14 cellular contexts compared by ENCODE assay signal in genomic region chr9:79695531-79696218, GRCh38.
A peak's percentile ranks its signal among the peaks of the same experiment; 100 is the strongest.
DNase-seq lines count a peak whose midpoint lies in the region; ATAC-seq and TF ChIP-seq lines count a peak whose summit lies in the region.
"Had no signal": no experiment of that assay in that cellular context is flagged by ENCODE, and none has a peak within 500 bp of the region (broad histone marks: within the 10 kb centered on the region; RNA-seq: fewer than 3 reads in every experiment).

No MANE protein-coding gene starts in this region.

- peak overlapping the region in 5 of 8 donors; percentile 0 to 70 (median 38) for H3K4me3 Mint-ChIP-seq in CD4-positive, alpha-beta memory T cell
- H3K4me3 Mint-ChIP-seq in immature natural killer cell (peak overlapping the region; percentile 53 to 83 (median 74)), Caco-2 (ENCODE audit: unreplicated experiment) (no peak overlapping the region)
- H3K4me3 Mint-ChIP-seq: B cell had no signal

- DNase-seq in CD4-positive, alpha-beta memory T cell: peak in 4 of 5 donors; percentile 8 to 26 (median 20)
- peak; percentile 68 to 76 (median 76) for DNase-seq in immature natural killer cell
- no peak for DNase-seq in epidermal melanocyte (ENCODE audit: insufficient read length, low spot score)
- DNase-seq in Caco-2: no peak
- DNase-seq in smooth muscle cell (lab: John Stamatoyannopoulos, UW; ENCODE audit: unreplicated experiment): no peak
- no peak for DNase-seq in MG63
- DNase-seq: hippocampal formation, NCI-H1930, SK-N-SH had no signal

- no peaks in the 10 kb centered on the region for H3F3A ChIP-seq in smooth muscle cell (ENCODE audit: low read depth)

- H3K27ac Mint-ChIP-seq in CD4-positive, alpha-beta memory T cell: peak overlapping the region in 4 of 7 donors; percentile 11 to 78 (median 23)
- peak overlapping the region; percentile 5 to 80 (median 55) for H3K27ac Mint-ChIP-seq in immature natural killer cell
- no peak overlapping the region for H3K27ac Mint-ChIP-seq in Caco-2 (ENCODE audit: unreplicated experiment)
- H3K27ac Mint-ChIP-seq: B cell, IgD-negative memory B cell had no signal

- H3K79me2 ChIP-seq in smooth muscle cell (ENCODE audit: low read depth): peaks cover 22% of the 10 kb centered on the region

- TF ChIP-seq CTCF in Caco-2 (IDR thresholded peaks at IDR 0.05; ENCODE audit: insufficient read depth in 1 of 2, low read depth in 1 of 2, low read length in 1 of 2, severe bottlenecking in 1 of 2, unreplicated experiment in 1 of 2) (no peak), smooth muscle cell (IDR thresholded peaks at IDR 0.05; ENCODE audit: borderline replicate concordance, insufficient read depth, poor library complexity, severe bottlenecking) (no peak)

- intact Hi-C loops in CD4-positive, alpha-beta memory T cell (cut with micrococcal nuclease): loop anchor here (5.0 kb wide), 1 partner anchor 123 kb away; the partner anchor contains the start of gene TLE4
- intact Hi-C loops in Caco-2 (cut with micrococcal nuclease; ENCODE audit: unreplicated experiment): no loop called here

- BruUV-seq in Caco-2 (replicated peaks; lab: Mats Ljungman, UMichigan): no TSS peak

- H3K9ac ChIP-seq in HUES48 (ENCODE audit: low read depth, low read length): no peak overlapping the region
- H3K9ac ChIP-seq in smooth muscle cell (ENCODE audit: low read depth): no peak overlapping the region
- H3K9ac ChIP-seq: SK-N-SH had no signal

- no peak overlapping the region for H3K27ac ChIP-seq in CD4-positive, alpha-beta memory T cell (ENCODE audit: low read depth, low read length)
- H3K27ac ChIP-seq in HUES48 (ENCODE audit: low read depth, low read length) (peak overlapping the region; percentile 90), smooth muscle cell (ENCODE audit: low read depth) (no peak overlapping the region)

- H3K9me3 Mint-ChIP-seq in CD4-positive, alpha-beta memory T cell: no peaks in the 10 kb centered on the region
- peaks cover 0 to 2% (median 0%) of the 10 kb centered on the region in 6 donors for H3K9me3 Mint-ChIP-seq in immature natural killer cell
- H3K9me3 Mint-ChIP-seq in Caco-2 (ENCODE audit: unreplicated experiment): no peaks in the 10 kb centered on the region
- H3K9me3 Mint-ChIP-seq: IgD-negative memory B cell had no signal

- CTCF ChIA-PET in CD4-positive, alpha-beta memory T cell (lab: Charles Lee; ENCODE audit: partially characterized antibody): no interaction called here
- CTCF ChIA-PET in Caco-2 (lab: Charles Lee): no interaction called here

- 94% methylated on average over 6 of the region's 6 CpGs for whole genome bisulfite sequencing in smooth muscle cell (ENCODE audit: low lambda C conversion rate)

- peaks cover 55 to 85% (median 73%) of the 10 kb centered on the region in 4 donors for H3K4me1 Mint-ChIP-seq in CD4-positive, alpha-beta memory T cell
- H3K4me1 Mint-ChIP-seq in immature natural killer cell: peaks cover 51 to 72% of the 10 kb centered on the region in 2 donors
- H3K4me1 Mint-ChIP-seq in Caco-2 (ENCODE audit: low read depth, unreplicated experiment): no peaks in the 10 kb centered on the region

- H3K4me2 ChIP-seq in smooth muscle cell: no peak overlapping the region
- H3K4me2 ChIP-seq: SK-N-SH had no signal

- H4K20me1 ChIP-seq in smooth muscle cell (ENCODE audit: low read depth): peaks cover 90% of the 10 kb centered on the region

- H2AFZ ChIP-seq in smooth muscle cell (ENCODE audit: low read depth): no peak overlapping the region

- H3K4me3 ChIP-seq in CD4-positive, alpha-beta memory T cell (ENCODE audit: low read length in 2 of 2): no peak overlapping the region
- H3K4me3 ChIP-seq in HUES48 (ENCODE audit: low read depth, low read length) (0 out of 2 replicates have a peak overlapping the region, but pooled peaks have one; percentile 12), Caco-2 (ENCODE audit: low read depth, low read length) (no peak overlapping the region), smooth muscle cell (no peak overlapping the region), MG63 (no peak overlapping the region)
- H3K4me3 ChIP-seq: lung had no signal

- H3K27me3 Mint-ChIP-seq in CD4-positive, alpha-beta memory T cell: no peaks in the 10 kb centered on the region
- H3K27me3 Mint-ChIP-seq in immature natural killer cell (ENCODE audit: low read depth in 3 of 3) (peaks cover 2 to 5% (median 3%) of the 10 kb centered on the region in 3 donors), Caco-2 (ENCODE audit: insufficient read depth, unreplicated experiment) (no peaks in the 10 kb centered on the region)
- H3K27me3 Mint-ChIP-seq: B cell, IgD-negative memory B cell had no signal

- ATAC-seq in GM19372 (IDR thresholded peaks at IDR 0.05; ENCODE audit: low read depth, unreplicated experiment): peak; percentile 76

- peaks cover 31% of the 10 kb centered on the region for H3K4me1 ChIP-seq in CD4-positive, alpha-beta memory T cell (ENCODE audit: insufficient read depth, low read length)
- H3K4me1 ChIP-seq in HUES48 (ENCODE audit: control insufficient read depth, insufficient read depth, low read length): peaks cover 75% of the 10 kb centered on the region
- no peaks in the 10 kb centered on the region for H3K4me1 ChIP-seq in Caco-2
- H3K4me1 ChIP-seq in smooth muscle cell (ENCODE audit: low read depth): peaks cover 45% of the 10 kb centered on the region

- H3K9me3 ChIP-seq in CD4-positive, alpha-beta memory T cell (ENCODE audit: control insufficient read depth in 1 of 2, low read length in 2 of 2): no peaks in the 10 kb centered on the region
- no peaks in the 10 kb centered on the region for H3K9me3 ChIP-seq in HUES48 (ENCODE audit: control insufficient read depth, insufficient read depth, low read length)
- no peaks in the 10 kb centered on the region for H3K9me3 ChIP-seq in Caco-2
- H3K9me3 ChIP-seq in smooth muscle cell (replicated peaks; ENCODE audit: low read depth): no peaks in the 10 kb centered on the region
- no peaks in the 10 kb centered on the region for H3K9me3 ChIP-seq in MG63
- H3K9me3 ChIP-seq: SK-N-SH had no signal

- no peaks in the 10 kb centered on the region for H3K27me3 ChIP-seq in CD4-positive, alpha-beta memory T cell (ENCODE audit: insufficient read depth, low read length)
- H3K27me3 ChIP-seq in HUES48 (ENCODE audit: control insufficient read depth, insufficient read depth, low read length) (no peaks in the 10 kb centered on the region), Caco-2 (replicated peaks; ENCODE audit: control insufficient read depth, insufficient read depth, low read length) (no peaks in the 10 kb centered on the region), smooth muscle cell (ENCODE audit: low read depth) (no peaks in the 10 kb centered on the region), MG63 (no peaks in the 10 kb centered on the region)

- H3K36me3 ChIP-seq in CD4-positive, alpha-beta memory T cell (ENCODE audit: insufficient read depth, low read length): no peaks in the 10 kb centered on the region
- H3K36me3 ChIP-seq in HUES48 (ENCODE audit: control insufficient read depth, insufficient read depth, low read length) (no peaks in the 10 kb centered on the region), Caco-2 (ENCODE audit: control insufficient read depth, insufficient read depth, low read length) (no peaks in the 10 kb centered on the region), smooth muscle cell (ENCODE audit: low read depth) (no peaks in the 10 kb centered on the region), MG63 (no peaks in the 10 kb centered on the region)

- peaks cover 3 to 13% of the 10 kb centered on the region in 2 donors for H3K36me3 Mint-ChIP-seq in CD4-positive, alpha-beta memory T cell
- H3K36me3 Mint-ChIP-seq in immature natural killer cell (peaks cover 4 to 19% (median 6%) of the 10 kb centered on the region in 3 donors), Caco-2 (ENCODE audit: insufficient read depth, unreplicated experiment) (no peaks in the 10 kb centered on the region)

- POLR2A ChIA-PET in CD4-positive, alpha-beta memory T cell (lab: Charles Lee; ENCODE audit: partially characterized antibody): interaction anchor here (1.0 kb wide), 1 partner anchor 124 kb away, joined by 3 read pairs; the partner anchor contains the start of gene TLE4
- POLR2A ChIA-PET in Caco-2 (lab: Charles Lee): no interaction called here

Comparison
In these comparisons a context has a peak if more than half of its experiments do, and no peak if none do; other contexts are left out.
1. DNase-seq: peak in CD4-positive, alpha-beta memory T cell (4 of 5) and immature natural killer cell (3 of 3); none in epidermal melanocyte (single experiment), Caco-2 (0 of 2), smooth muscle cell (single experiment) and MG63 (single experiment).